Comparison of ENCODE assay signal across 1 cellular context in the genomic region with DNA sequence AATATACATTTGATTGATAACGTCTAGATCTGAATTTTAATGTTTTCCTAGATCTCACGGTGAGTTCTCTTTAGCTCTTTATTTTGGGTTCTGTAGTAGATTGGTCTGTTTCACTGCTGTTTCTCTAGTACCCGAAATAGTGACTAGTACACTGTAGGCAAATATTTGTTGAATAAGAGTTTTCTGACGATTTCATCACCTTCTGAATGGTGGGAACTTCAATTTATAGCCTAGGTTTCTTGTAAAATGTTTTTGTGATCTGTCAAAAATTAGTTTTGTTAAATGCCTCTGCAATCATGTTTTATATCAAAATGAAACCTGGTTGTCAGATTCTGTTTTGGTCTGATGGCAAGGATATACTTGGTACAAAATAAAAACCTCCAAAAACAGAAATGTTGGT.
TF ChIP-seq lines count a peak whose summit lies in the region.

No MANE protein-coding gene starts in this region.

TF ChIP-seq in SK-N-SH, 30 proteins besides CTCF, POLR2A, EP300 and RAD21:
- TF ChIP-seq TAF1 (IDR thresholded peaks at IDR 0.05; ENCODE audit: borderline replicate concordance, low read depth, low read length) (no peak), POLR2AphosphoS5 (IDR thresholded peaks at IDR 0.05; ENCODE audit: low read depth, low read length) (no peak), SIN3A (IDR thresholded peaks at IDR 0.05; ENCODE audit: borderline replicate concordance, low read depth, low read length) (no peak), NRF1 (IDR thresholded peaks at IDR 0.05; ENCODE audit: low read depth, low read length) (no peak), FOXJ3 (CRISPR knock-in tag; IDR thresholded peaks at IDR 0.05) (no peak), JUND (IDR thresholded peaks at IDR 0.05) (no peak), MEF2A (IDR thresholded peaks at IDR 0.05; ENCODE audit: borderline replicate concordance, low read depth) (no peak)
- TF ChIP-seq, protein P1, sequence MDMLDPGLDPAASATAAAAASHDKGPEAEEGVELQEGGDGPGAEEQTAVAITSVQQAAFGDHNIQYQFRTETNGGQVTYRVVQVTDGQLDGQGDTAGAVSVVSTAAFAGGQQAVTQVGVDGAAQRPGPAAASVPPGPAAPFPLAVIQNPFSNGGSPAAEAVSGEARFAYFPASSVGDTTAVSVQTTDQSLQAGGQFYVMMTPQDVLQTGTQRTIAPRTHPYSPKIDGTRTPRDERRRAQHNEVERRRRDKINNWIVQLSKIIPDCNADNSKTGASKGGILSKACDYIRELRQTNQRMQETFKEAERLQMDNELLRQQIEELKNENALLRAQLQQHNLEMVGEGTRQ (IDR thresholded peaks at IDR 0.05; ENCODE audit: borderline replicate concordance, low read depth, low read length), result no peak
- TF ChIP-seq, protein P2, sequence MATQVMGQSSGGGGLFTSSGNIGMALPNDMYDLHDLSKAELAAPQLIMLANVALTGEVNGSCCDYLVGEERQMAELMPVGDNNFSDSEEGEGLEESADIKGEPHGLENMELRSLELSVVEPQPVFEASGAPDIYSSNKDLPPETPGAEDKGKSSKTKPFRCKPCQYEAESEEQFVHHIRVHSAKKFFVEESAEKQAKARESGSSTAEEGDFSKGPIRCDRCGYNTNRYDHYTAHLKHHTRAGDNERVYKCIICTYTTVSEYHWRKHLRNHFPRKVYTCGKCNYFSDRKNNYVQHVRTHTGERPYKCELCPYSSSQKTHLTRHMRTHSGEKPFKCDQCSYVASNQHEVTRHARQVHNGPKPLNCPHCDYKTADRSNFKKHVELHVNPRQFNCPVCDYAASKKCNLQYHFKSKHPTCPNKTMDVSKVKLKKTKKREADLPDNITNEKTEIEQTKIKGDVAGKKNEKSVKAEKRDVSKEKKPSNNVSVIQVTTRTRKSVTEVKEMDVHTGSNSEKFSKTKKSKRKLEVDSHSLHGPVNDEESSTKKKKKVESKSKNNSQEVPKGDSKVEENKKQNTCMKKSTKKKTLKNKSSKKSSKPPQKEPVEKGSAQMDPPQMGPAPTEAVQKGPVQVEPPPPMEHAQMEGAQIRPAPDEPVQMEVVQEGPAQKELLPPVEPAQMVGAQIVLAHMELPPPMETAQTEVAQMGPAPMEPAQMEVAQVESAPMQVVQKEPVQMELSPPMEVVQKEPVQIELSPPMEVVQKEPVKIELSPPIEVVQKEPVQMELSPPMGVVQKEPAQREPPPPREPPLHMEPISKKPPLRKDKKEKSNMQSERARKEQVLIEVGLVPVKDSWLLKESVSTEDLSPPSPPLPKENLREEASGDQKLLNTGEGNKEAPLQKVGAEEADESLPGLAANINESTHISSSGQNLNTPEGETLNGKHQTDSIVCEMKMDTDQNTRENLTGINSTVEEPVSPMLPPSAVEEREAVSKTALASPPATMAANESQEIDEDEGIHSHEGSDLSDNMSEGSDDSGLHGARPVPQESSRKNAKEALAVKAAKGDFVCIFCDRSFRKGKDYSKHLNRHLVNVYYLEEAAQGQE (IDR thresholded peaks at IDR 0.05; ENCODE audit: low read depth, low read length), result no peak
TF ChIP-seq in SK-N-SH: peak in this region for 0.
